ENCODE assay signal across 8 cellular contexts in the genomic region with DNA sequence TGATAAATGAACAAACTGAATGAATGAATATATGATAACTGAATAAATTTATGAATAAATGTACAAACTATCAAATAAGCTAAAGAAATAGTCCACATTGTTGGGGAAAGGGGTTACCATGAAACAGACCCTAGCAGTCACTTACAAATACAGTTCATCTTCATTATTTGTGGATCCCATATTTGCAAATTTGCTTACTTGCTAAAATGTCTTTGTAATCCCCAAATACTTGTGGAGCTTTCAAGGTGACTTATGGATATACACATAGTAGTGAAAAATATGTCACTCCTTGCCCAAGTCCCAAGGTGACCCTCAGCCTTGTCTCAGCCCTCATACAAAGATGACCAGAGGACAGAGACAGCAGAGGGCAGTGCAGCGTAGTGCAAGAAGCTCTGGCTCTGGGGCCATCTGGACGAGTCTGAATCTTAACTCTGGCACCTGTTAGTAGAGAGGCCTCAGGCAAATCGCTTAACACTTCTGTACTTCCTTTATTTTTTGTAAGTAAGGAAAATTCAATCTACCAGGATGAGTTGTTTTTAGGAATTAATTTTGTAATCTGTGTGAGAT. TPM values are rescaled to one million over a fixed set of nuclear protein-coding genes. Genes with fewer than 3 reads are reported as not detected.
A peak's percentile ranks its signal among the peaks of the same experiment; 100 is the strongest.
DNase-seq lines count a peak whose midpoint lies in the region; ATAC-seq, FAIRE-seq and TF ChIP-seq lines count a peak whose summit lies in the region.

No MANE protein-coding gene starts in this region.

- H3K9me3 Mint-ChIP-seq in Caco-2 (ENCODE audit: unreplicated experiment), result no peaks in the 10 kb centered on the region
- no peaks in the 10 kb centered on the region for H3K9me3 Mint-ChIP-seq in activated CD4-positive, alpha-beta T cell treated with anti-CD3 and anti-CD28 coated beads, Interleukin-2, amount 10 ng/mL, durations not matched to agents 7 days and 5 days

- CTCF ChIA-PET in Caco-2 (lab: Charles Lee), result interaction anchor here (0.6 to 1.2 kb wide), 6 partner anchors 20 to 287 kb away, joined by 3 to 10 read pairs (median 4); partner anchors contain the start of gene ZNF638
- CTCF ChIA-PET in PC-3 (lab: Charles Lee), result interaction anchor here (0.7 kb wide), 1 partner anchor 307 kb away, joined by 3 read pairs; no protein-coding TSS in a partner anchor
- CTCF ChIA-PET in endothelial cell of umbilical vein (lab: Charles Lee), result interaction anchor here (0.8 to 1.9 kb wide), 3 partner anchors 33 to 926 kb away, joined by 3 to 5 read pairs (median 3); no protein-coding TSS in a partner anchor
- CTCF ChIA-PET in activated CD4-positive, alpha-beta T cell treated with anti-CD3 and anti-CD28 coated beads, Interleukin-2, amount 10 ng/mL, durations not matched to agents 7 days and 5 days (lab: Charles Lee), result no interaction called here

- TF ChIP-seq CTCF in Caco-2 (IDR thresholded peaks at IDR 0.05; ENCODE audit: insufficient read depth in 1 of 2, low read depth in 1 of 2, low read length in 1 of 2, severe bottlenecking in 1 of 2, unreplicated experiment in 1 of 2) (peak; percentile 78 to 84), PC-3 (conservative IDR thresholded peaks at IDR 0.05; ENCODE audit: low read depth, low read length) (peak; percentile 83), endothelial cell of umbilical vein (IDR thresholded peaks at IDR 0.05; ENCODE audit: extremely low read depth in 1 of 2, insufficient read depth in 1 of 2, low read depth in 1 of 2, low read length in 2 of 2) (peak; percentile 11 to 38)

- peaks cover 10% of the 10 kb centered on the region for H3K36me3 Mint-ChIP-seq in Caco-2 (ENCODE audit: insufficient read depth, unreplicated experiment)
- no peaks in the 10 kb centered on the region for H3K36me3 Mint-ChIP-seq in activated CD4-positive, alpha-beta T cell treated with anti-CD3 and anti-CD28 coated beads, Interleukin-2, amount 10 ng/mL, durations not matched to agents 7 days and 5 days (ENCODE audit: low read depth)

- H2AFZ ChIP-seq in PC-3 (ENCODE audit: low read length) (no peak overlapping the region), endothelial cell of umbilical vein (ENCODE audit: low read depth, low read length) (no peak overlapping the region)

- intact Hi-C loops in Caco-2 (cut with micrococcal nuclease; ENCODE audit: unreplicated experiment) (loop anchor here (1.0 to 5.0 kb wide), 5 partner anchors 58 to 286 kb away; partner anchors contain the start of gene ZNF638), PC-3 (cut with micrococcal nuclease) (loop anchor here (1.0 kb wide), 2 partner anchors 58 to 286 kb away; no protein-coding TSS in a partner anchor), endothelial cell of umbilical vein (cut with micrococcal nuclease) (loop anchor here (10.0 kb wide), 1 partner anchor 111 kb away; the partner anchor contains the start of gene ZNF638)

- H3K27ac Mint-ChIP-seq in Caco-2 (ENCODE audit: unreplicated experiment), result no peak overlapping the region
- H3K27ac Mint-ChIP-seq in activated CD4-positive, alpha-beta T cell treated with anti-CD3 and anti-CD28 coated beads, Interleukin-2, amount 10 ng/mL, durations not matched to agents 7 days and 5 days, result no peak overlapping the region

- H3K4me2 ChIP-seq in PC-3 (ENCODE audit: low read length), result no peak overlapping the region
- H3K4me2 ChIP-seq in endothelial cell of umbilical vein (ENCODE audit: insufficient read depth, low read length), result no peak overlapping the region

- no peak overlapping the region for H3K4me3 Mint-ChIP-seq in Caco-2 (ENCODE audit: unreplicated experiment)
- H3K4me3 Mint-ChIP-seq in activated CD4-positive, alpha-beta T cell treated with anti-CD3 and anti-CD28 coated beads, Interleukin-2, amount 10 ng/mL, durations not matched to agents 7 days and 5 days, result no peak overlapping the region

- no peak overlapping the region for H3K9ac ChIP-seq in PC-3 (ENCODE audit: low read length)
- no peak overlapping the region for H3K9ac ChIP-seq in endothelial cell of umbilical vein (replicated peaks; ENCODE audit: extremely low read depth, insufficient read depth, low read length)

- H3K9me1 ChIP-seq in endothelial cell of umbilical vein (replicated peaks; ENCODE audit: control insufficient read depth, extremely low read depth, insufficient read depth, low read length), result no peaks in the 10 kb centered on the region

- POLR2A ChIA-PET in Caco-2 (lab: Charles Lee), result no interaction called here
- POLR2A ChIA-PET in PC-3 (lab: Charles Lee; ENCODE audit: unreplicated experiment), result no interaction called here
- POLR2A ChIA-PET in endothelial cell of umbilical vein (lab: Charles Lee), result no interaction called here
- POLR2A ChIA-PET in activated CD4-positive, alpha-beta T cell treated with anti-CD3 and anti-CD28 coated beads, Interleukin-2, amount 10 ng/mL, durations not matched to agents 7 days and 5 days (lab: Charles Lee), result no interaction called here

- no peaks in the 10 kb centered on the region for H3K9me2 ChIP-seq in PC-3 (replicated peaks; ENCODE audit: low read length)

- H3F3A ChIP-seq in PC-3 (ENCODE audit: low read length, unreplicated experiment), result no peaks in the 10 kb centered on the region

- peak; percentile 77 for FAIRE-seq in endothelial cell of umbilical vein (lab: Jason Lieb, UNC)

- DNase-seq in Caco-2 (peak; percentile 81 to 84), HT-29 (ENCODE audit: low spot score) (peak; percentile 74), PC-3 (peak; percentile 74), endothelial cell of umbilical vein (ENCODE audit: low read depth, low spot score) (peak; percentile 38), myocyte (ENCODE audit: low read depth) (peak; percentile 84)
- no peak for DNase-seq in activated CD4-positive, CD25-positive, alpha-beta regulatory T cell (lab: John Stamatoyannopoulos, UW)
- no peak for DNase-seq in activated CD4-positive, alpha-beta T cell treated with anti-CD3 and anti-CD28 coated beads, Interleukin-2, amount 10 ng/mL, durations not matched to agents 7 days and 5 days

- H3K36me3 ChIP-seq in Caco-2 (ENCODE audit: control insufficient read depth, insufficient read depth, low read length) (no peaks in the 10 kb centered on the region), PC-3 (ENCODE audit: low read depth, low read length) (no peaks in the 10 kb centered on the region), endothelial cell of umbilical vein (ENCODE audit: control insufficient read depth in 2 of 2, extremely low read depth in 1 of 2, insufficient read depth in 2 of 2, low read length in 2 of 2) (no peaks in the 10 kb centered on the region)

- H3K27ac ChIP-seq in PC-3 (ENCODE audit: low read length) (no peak overlapping the region), endothelial cell of umbilical vein (ENCODE audit: insufficient read depth, low read depth, low read length) (no peak overlapping the region)

- H3K27me3 Mint-ChIP-seq in Caco-2 (ENCODE audit: insufficient read depth, unreplicated experiment), result no peaks in the 10 kb centered on the region
- peaks cover 3% of the 10 kb centered on the region for H3K27me3 Mint-ChIP-seq in activated CD4-positive, alpha-beta T cell treated with anti-CD3 and anti-CD28 coated beads, Interleukin-2, amount 10 ng/mL, durations not matched to agents 7 days and 5 days

- H3K79me2 ChIP-seq in PC-3 (ENCODE audit: low read length) (no peaks in the 10 kb centered on the region), endothelial cell of umbilical vein (ENCODE audit: control insufficient read depth, insufficient read depth, low read length) (no peaks in the 10 kb centered on the region)

- no peak for TF ChIP-seq POLR2A in endothelial cell of umbilical vein (IDR thresholded peaks at IDR 0.05; ENCODE audit: low read depth, low read length)

- peak; percentile 25 for ATAC-seq in PC-3
- ATAC-seq in HG03196 (IDR thresholded peaks at IDR 0.05; ENCODE audit: unreplicated experiment), result no peak

- H3K9me3 ChIP-seq in Caco-2 (no peaks in the 10 kb centered on the region), PC-3 (ENCODE audit: low read length) (no peaks in the 10 kb centered on the region), endothelial cell of umbilical vein (replicated peaks; ENCODE audit: control insufficient read depth, insufficient read depth, low read length) (no peaks in the 10 kb centered on the region)

- H3K4me3 ChIP-seq in Caco-2 (ENCODE audit: low read depth, low read length), result no peak overlapping the region
- no peak overlapping the region for H3K4me3 ChIP-seq in PC-3 (ENCODE audit: low read length)
- no peak overlapping the region for H3K4me3 ChIP-seq in endothelial cell of umbilical vein (replicated peaks in 1 of 3; ENCODE audit: insufficient read depth in 1 of 3, low read depth in 1 of 3, low read length in 3 of 3)

- dilution Hi-C loops in endothelial cell of umbilical vein (cut with MboI; ENCODE audit: extremely low pct_ligation_motif_present, low sequenced_read_pairs), result no loop called here

- H3K4me1 ChIP-seq in Caco-2, result no peaks in the 10 kb centered on the region
- peaks cover 10% of the 10 kb centered on the region; the same call in 1 of the 2 replicates for H3K4me1 ChIP-seq in PC-3 (ENCODE audit: insufficient read depth, low read length)
- peaks cover 10% of the 10 kb centered on the region for H3K4me1 ChIP-seq in endothelial cell of umbilical vein (ENCODE audit: control insufficient read depth, extremely low read depth, insufficient read depth, low read length)

- H3K27me3 ChIP-seq in Caco-2 (replicated peaks; ENCODE audit: control insufficient read depth, insufficient read depth, low read length) (no peaks in the 10 kb centered on the region), PC-3 (ENCODE audit: low read length) (no peaks in the 10 kb centered on the region), endothelial cell of umbilical vein (ENCODE audit: control insufficient read depth in 2 of 2, insufficient read depth in 2 of 2, low read length in 2 of 2) (peaks cover 15 to 19% of the 10 kb centered on the region in 2 experiments)

- H3K4me1 Mint-ChIP-seq in Caco-2 (ENCODE audit: low read depth, unreplicated experiment), result no peaks in the 10 kb centered on the region
- peaks cover 22% of the 10 kb centered on the region for H3K4me1 Mint-ChIP-seq in activated CD4-positive, alpha-beta T cell treated with anti-CD3 and anti-CD28 coated beads, Interleukin-2, amount 10 ng/mL, durations not matched to agents 7 days and 5 days

- BruUV-seq in Caco-2 (replicated peaks; lab: Mats Ljungman, UMichigan) (no TSS peak), PC-3 (replicated peaks; lab: Mats Ljungman, UMichigan) (no TSS peak), endothelial cell of umbilical vein (replicated peaks; lab: Mats Ljungman, UMichigan) (no TSS peak)

- H4K20me1 ChIP-seq in PC-3 (ENCODE audit: low read length), result no peaks in the 10 kb centered on the region
- H4K20me1 ChIP-seq in endothelial cell of umbilical vein (replicated peaks; ENCODE audit: control insufficient read depth, extremely low read depth, insufficient read depth, low read length), result no peaks in the 10 kb centered on the region

RNA-seq across cellular contexts. Expression of gene PAIP2B, which starts 3.1 kb away (rescaled TPM):
- 9.1 and 9.9 TPM in 2 replicates for total RNA-seq in Caco-2 (2022)
- total RNA-seq in HT-29 (2014; rRNA removed; shearing (Covaris generic)), result 1.8 and 2.2 TPM in 2 replicates
- 3.8 and 4.0 TPM in 2 replicates for total RNA-seq in PC-3 (2014; rRNA removed)
- 0.58 and 0.62 TPM in 2 replicates for total RNA-seq in endothelial cell of umbilical vein
- polyA plus RNA-seq in endothelial cell of umbilical vein, result 0.13 and 0.21 TPM in 2 replicates
- 0.18 and 0.23 TPM in 2 replicates for polyA plus RNA-seq in endothelial cell of umbilical vein (2011; cell fraction: cytosol; rRNA removed)
- polyA plus RNA-seq in endothelial cell of umbilical vein (2011; cell fraction: nucleus; rRNA removed), result 0.24 and 0.30 TPM in 2 replicates
- 0.33 and 0.37 TPM in 2 replicates for polyA plus RNA-seq in endothelial cell of umbilical vein (2012)
- polyA minus RNA-seq in endothelial cell of umbilical vein, result 0.36 and 0.55 TPM in 2 replicates
- not detected for polyA minus RNA-seq in endothelial cell of umbilical vein (2011; cell fraction: cytosol; rRNA and poly(A)+ RNA removed)
- 0.19 TPM in 2 replicates for polyA minus RNA-seq in endothelial cell of umbilical vein (2011; cell fraction: nucleus; rRNA and poly(A)+ RNA removed)
- 0.78 and 0.83 TPM in 2 replicates for total RNA-seq in myocyte
- polyA plus RNA-seq in myocyte (2012), result 0.21 TPM
- 1 to 10 TPM; 1.6 to 1.9 TPM for total RNA-seq in activated CD4-positive, alpha-beta T cell treated with anti-CD3 and anti-CD28 coated beads, Interleukin-2, amount 10 ng/mL, durations not matched to agents 7 days and 5 days

Comparison
In these comparisons a context has a peak if more than half of its experiments do, and no peak if none do; other contexts are left out.
1. DNase-seq: peak in Caco-2 (2 of 2), HT-29 (single experiment), PC-3 (single experiment), endothelial cell of umbilical vein (single experiment) and myocyte (single experiment); none in activated CD4-positive, CD25-positive, alpha-beta regulatory T cell (0 of 4) and activated CD4-positive, alpha-beta T cell treated with anti-CD3 and anti-CD28 coated beads, Interleukin-2, amount 10 ng/mL, durations not matched to agents 7 days and 5 days (single experiment).
2. CTCF ChIP-seq: peak in every context shown above with its lines; median percentile 83 in PC-3; 81 in Caco-2; 24 in endothelial cell of umbilical vein.